In genomic region chr12:47753021-47754001, GRCh38 we compare ENCODE assay signal across 1 cellular context.
A peak's percentile ranks its signal among the peaks of the same experiment; 100 is the strongest.
TF ChIP-seq lines count a peak whose summit lies in the region.

No MANE protein-coding gene starts in this region.

TF ChIP-seq in K562, 482 proteins besides CTCF, POLR2A, EP300 and RAD21:
- TF ChIP-seq ZNF354B (CRISPR knock-in tag; IDR thresholded peaks at IDR 0.05) (no peak), GATAD2B (IDR thresholded peaks at IDR 0.05; ENCODE audit: borderline replicate concordance) (no peak), CBFA2T2 (conservative IDR thresholded peaks at IDR 0.05) (0 out of 2 replicates have a peak, but pooled peaks have one; percentile 12), U2AF2 (optimal IDR thresholded peaks at IDR 0.05; ENCODE audit: low read depth, low read length) (no peak), RCOR1 (IDR thresholded peaks at IDR 0.05; ENCODE audit: borderline replicate concordance in 1 of 2, low read depth in 2 of 2, low read length in 2 of 2) (no peak), CHAMP1 (IDR thresholded peaks at IDR 0.05) (no peak), CREM (IDR thresholded peaks at IDR 0.05; ENCODE audit: low read depth) (0 out of 2 replicates have a peak, but pooled peaks have one; percentile 9), EZH2 (IDR thresholded peaks at IDR 0.05; ENCODE audit: borderline replicate concordance, low read depth, low read length) (no peak), ZNF274 (IDR thresholded peaks at IDR 0.05; ENCODE audit: borderline replicate concordance, low read depth, low read length) (no peak), ZNF311 (CRISPR knock-in tag; IDR thresholded peaks at IDR 0.05) (no peak), ZSCAN32 (CRISPR knock-in tag; IDR thresholded peaks at IDR 0.05) (no peak), SPI1 (IDR thresholded peaks at IDR 0.05; ENCODE audit: borderline replicate concordance, low read depth, low read length) (no peak), L3MBTL2 (IDR thresholded peaks at IDR 0.05) (no peak), RNF2 (IDR thresholded peaks at IDR 0.05) (no peak), RAD51 (IDR thresholded peaks at IDR 0.05; ENCODE audit: borderline replicate concordance, low read depth) (peak; percentile 73), CC2D1A (IDR thresholded peaks at IDR 0.05) (no peak), ETV1 (tag; conservative IDR thresholded peaks at IDR 0.05; ENCODE audit: low read depth) (0 out of 2 replicates have a peak, but pooled peaks have one; percentile 39), GATAD2A (IDR thresholded peaks at IDR 0.05) (no peak), RBM39 (optimal IDR thresholded peaks at IDR 0.05; ENCODE audit: low read depth, low read length) (no peak), POLR2AphosphoS5 (IDR thresholded peaks at IDR 0.05; ENCODE audit: control insufficient read depth, insufficient read depth, low read depth, low read length) (no peak), POLR3G (IDR thresholded peaks at IDR 0.05; ENCODE audit: extremely low read depth, insufficient read length, insufficient replicate concordance) (no peak), NCOA4 (IDR thresholded peaks at IDR 0.05; ENCODE audit: partially characterized antibody) (no peak), SP2 (IDR thresholded peaks at IDR 0.05; ENCODE audit: extremely low read depth, low read depth, low read length, poor library complexity, severe bottlenecking) (no peak), HLTF (IDR thresholded peaks at IDR 0.05) (no peak), SIRT6 (IDR thresholded peaks at IDR 0.05; ENCODE audit: low read depth, low read length) (no peak), SRSF9 (IDR thresholded peaks at IDR 0.05; ENCODE audit: borderline replicate concordance, low read depth, low read length) (no peak), TRIM28 (IDR thresholded peaks at IDR 0.05) (no peak), GABPA (tag; conservative IDR thresholded peaks at IDR 0.05; ENCODE audit: low read depth) (0 out of 2 replicates have a peak, but pooled peaks have one; percentile 41), KAT2B (IDR thresholded peaks at IDR 0.05; ENCODE audit: low read depth, low read length) (no peak), ZNF347 (CRISPR knock-in tag; IDR thresholded peaks at IDR 0.05; ENCODE audit: low read depth) (no peak), KHSRP (IDR thresholded peaks at IDR 0.05) (no peak), MAFF (IDR thresholded peaks at IDR 0.05; ENCODE audit: low read length) (no peak), EHMT2 (IDR thresholded peaks at IDR 0.05) (no peak), ZNF507 (tag; conservative IDR thresholded peaks at IDR 0.05) (no peak), FOXK1 (CRISPR knock-in tag; IDR thresholded peaks at IDR 0.05; ENCODE audit: borderline replicate concordance) (no peak), LARP7 (IDR thresholded peaks at IDR 0.05) (no peak), ZNF174 (CRISPR knock-in tag; IDR thresholded peaks at IDR 0.05) (no peak), PREB (CRISPR knock-in tag; IDR thresholded peaks at IDR 0.05) (no peak), FOXP4 (CRISPR knock-in tag; IDR thresholded peaks at IDR 0.05; ENCODE audit: borderline replicate concordance) (no peak), RBFOX2 (IDR thresholded peaks at IDR 0.05; ENCODE audit: low read depth, low read length) (no peak), ZNF263 (CRISPR knock-in tag; IDR thresholded peaks at IDR 0.05; ENCODE audit: borderline replicate concordance) (no peak)
- TF ChIP-seq, protein P1, sequence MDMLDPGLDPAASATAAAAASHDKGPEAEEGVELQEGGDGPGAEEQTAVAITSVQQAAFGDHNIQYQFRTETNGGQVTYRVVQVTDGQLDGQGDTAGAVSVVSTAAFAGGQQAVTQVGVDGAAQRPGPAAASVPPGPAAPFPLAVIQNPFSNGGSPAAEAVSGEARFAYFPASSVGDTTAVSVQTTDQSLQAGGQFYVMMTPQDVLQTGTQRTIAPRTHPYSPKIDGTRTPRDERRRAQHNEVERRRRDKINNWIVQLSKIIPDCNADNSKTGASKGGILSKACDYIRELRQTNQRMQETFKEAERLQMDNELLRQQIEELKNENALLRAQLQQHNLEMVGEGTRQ (CRISPR knock-in tag; IDR thresholded peaks at IDR 0.05), result peak; percentile 82
- TF ChIP-seq, protein P2, sequence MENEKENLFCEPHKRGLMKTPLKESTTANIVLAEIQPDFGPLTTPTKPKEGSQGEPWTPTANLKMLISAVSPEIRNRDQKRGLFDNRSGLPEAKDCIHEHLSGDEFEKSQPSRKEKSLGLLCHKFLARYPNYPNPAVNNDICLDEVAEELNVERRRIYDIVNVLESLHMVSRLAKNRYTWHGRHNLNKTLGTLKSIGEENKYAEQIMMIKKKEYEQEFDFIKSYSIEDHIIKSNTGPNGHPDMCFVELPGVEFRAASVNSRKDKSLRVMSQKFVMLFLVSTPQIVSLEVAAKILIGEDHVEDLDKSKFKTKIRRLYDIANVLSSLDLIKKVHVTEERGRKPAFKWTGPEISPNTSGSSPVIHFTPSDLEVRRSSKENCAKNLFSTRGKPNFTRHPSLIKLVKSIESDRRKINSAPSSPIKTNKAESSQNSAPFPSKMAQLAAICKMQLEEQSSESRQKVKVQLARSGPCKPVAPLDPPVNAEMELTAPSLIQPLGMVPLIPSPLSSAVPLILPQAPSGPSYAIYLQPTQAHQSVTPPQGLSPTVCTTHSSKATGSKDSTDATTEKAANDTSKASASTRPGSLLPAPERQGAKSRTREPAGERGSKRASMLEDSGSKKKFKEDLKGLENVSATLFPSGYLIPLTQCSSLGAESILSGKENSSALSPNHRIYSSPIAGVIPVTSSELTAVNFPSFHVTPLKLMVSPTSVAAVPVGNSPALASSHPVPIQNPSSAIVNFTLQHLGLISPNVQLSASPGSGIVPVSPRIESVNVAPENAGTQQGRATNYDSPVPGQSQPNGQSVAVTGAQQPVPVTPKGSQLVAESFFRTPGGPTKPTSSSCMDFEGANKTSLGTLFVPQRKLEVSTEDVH (IDR thresholded peaks at IDR 0.05; ENCODE audit: low read depth, partially characterized antibody), result no peak
- TF ChIP-seq, protein P3, sequence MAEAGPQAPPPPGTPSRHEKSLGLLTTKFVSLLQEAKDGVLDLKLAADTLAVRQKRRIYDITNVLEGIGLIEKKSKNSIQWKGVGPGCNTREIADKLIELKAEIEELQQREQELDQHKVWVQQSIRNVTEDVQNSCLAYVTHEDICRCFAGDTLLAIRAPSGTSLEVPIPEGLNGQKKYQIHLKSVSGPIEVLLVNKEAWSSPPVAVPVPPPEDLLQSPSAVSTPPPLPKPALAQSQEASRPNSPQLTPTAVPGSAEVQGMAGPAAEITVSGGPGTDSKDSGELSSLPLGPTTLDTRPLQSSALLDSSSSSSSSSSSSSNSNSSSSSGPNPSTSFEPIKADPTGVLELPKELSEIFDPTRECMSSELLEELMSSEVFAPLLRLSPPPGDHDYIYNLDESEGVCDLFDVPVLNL (CRISPR knock-in tag; IDR thresholded peaks at IDR 0.05; ENCODE audit: low read depth), result no peak
- TF ChIP-seq, protein P4, sequence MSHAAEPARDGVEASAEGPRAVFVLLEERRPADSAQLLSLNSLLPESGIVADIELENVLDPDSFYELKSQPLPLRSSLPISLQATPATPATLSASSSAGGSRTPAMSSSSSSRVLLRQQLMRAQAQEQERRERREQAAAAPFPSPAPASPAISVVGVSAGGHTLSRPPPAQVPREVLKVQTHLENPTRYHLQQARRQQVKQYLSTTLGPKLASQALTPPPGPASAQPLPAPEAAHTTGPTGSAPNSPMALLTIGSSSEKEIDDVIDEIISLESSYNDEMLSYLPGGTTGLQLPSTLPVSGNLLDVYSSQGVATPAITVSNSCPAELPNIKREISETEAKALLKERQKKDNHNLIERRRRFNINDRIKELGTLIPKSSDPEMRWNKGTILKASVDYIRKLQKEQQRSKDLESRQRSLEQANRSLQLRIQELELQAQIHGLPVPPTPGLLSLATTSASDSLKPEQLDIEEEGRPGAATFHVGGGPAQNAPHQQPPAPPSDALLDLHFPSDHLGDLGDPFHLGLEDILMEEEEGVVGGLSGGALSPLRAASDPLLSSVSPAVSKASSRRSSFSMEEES (CRISPR knock-in tag; IDR thresholded peaks at IDR 0.05), result peak; percentile 77
